In the genomic region with DNA sequence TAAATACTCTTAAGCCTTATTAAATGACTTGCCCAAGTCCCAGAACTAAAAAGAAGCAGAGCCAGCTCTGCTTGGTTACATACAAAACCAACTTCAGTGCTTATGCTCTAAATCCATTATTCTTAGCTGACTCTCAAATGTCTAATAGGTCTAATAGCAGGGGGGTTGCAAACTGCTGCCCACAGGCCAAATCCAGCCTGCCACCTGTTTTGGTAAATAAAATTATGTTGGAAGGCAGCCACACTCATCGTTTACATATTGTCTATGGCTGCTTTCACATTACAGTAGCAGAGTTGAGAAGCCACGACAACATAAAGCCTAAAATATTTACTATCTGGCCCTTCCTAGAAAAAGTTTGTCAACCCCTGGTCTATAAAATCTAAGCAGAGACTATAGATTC, we compare ENCODE assay signal across 14 cellular contexts.
DNase-seq lines count a peak whose midpoint lies in the region; ATAC-seq, FAIRE-seq and TF ChIP-seq lines count a peak whose summit lies in the region.
"Had no signal": no experiment of that assay in that cellular context is flagged by ENCODE, and none has a peak within 500 bp of the region (broad histone marks: within the 10 kb centered on the region; RNA-seq: fewer than 3 reads in every experiment).

No MANE protein-coding gene starts in this region.

- in situ Hi-C loops in HepG2 (cut with HindIII; ENCODE audit: extremely low pct_ligation_motif_present, low pct_unique_long_range_greater_than_20kb), result no loop called here

- H4K20me1 ChIP-seq in HepG2 (ENCODE audit: insufficient read depth, low read length), result no peaks in the 10 kb centered on the region

- H3K9me3 ChIP-seq in liver (ENCODE audit: control insufficient read depth in 4 of 4, low read length in 3 of 4) (no peaks in the 10 kb centered on the region), HepG2 (ENCODE audit: low read length) (no peaks in the 10 kb centered on the region), lower lobe of right lung (no peaks in the 10 kb centered on the region), vagina (no peaks in the 10 kb centered on the region)
- H3K9me3 ChIP-seq: colonic mucosa, suprapubic skin had no signal

- H3K4me1 ChIP-seq in liver (ENCODE audit: control insufficient read depth in 4 of 4, insufficient read depth in 4 of 4, low read length in 3 of 4) (peaks cover 4 to 25% (median 8%) of the 10 kb centered on the region in 4 donors), HepG2 (ENCODE audit: insufficient read depth, low read length) (peaks cover 10% of the 10 kb centered on the region), lower lobe of right lung (peaks cover 16% of the 10 kb centered on the region), vagina (peaks cover 11% of the 10 kb centered on the region)
- H3K4me1 ChIP-seq: colonic mucosa, suprapubic skin had no signal

- DNase-seq in HepG2 (ENCODE audit: low spot score), result no peak
- no peak for DNase-seq in activated B cell treated with CpG ODN at 0.5 μM for 24 hours
- no peak for DNase-seq in lower lobe of right lung
- DNase-seq in vagina (ENCODE audit: extremely low spot score in 2 of 2), result no peak
- no peak for DNase-seq in NCI-H2081 treated with DMSO at 0.1 percent for 48 hours (lab: John Stamatoyannopoulos, UW)
- DNase-seq: colonic mucosa, NCI-H1694 treated with DMSO at 0.1 percent for 48 hours had no signal

- peak overlapping the region; percentile 27 for H3K27ac Mint-ChIP-seq in activated B cell treated with CpG ODN at 0.5 μM for 24 hours

- no peaks in the 10 kb centered on the region for H3K27me3 Mint-ChIP-seq in activated B cell treated with CpG ODN at 0.5 μM for 24 hours

- ATAC-seq in HepG2 (no peak), activated B cell treated with CpG ODN at 0.5 μM for 24 hours (ENCODE audit: low read depth) (no peak), lower lobe of right lung (no peak), GM18868 (IDR thresholded peaks at IDR 0.05; ENCODE audit: unreplicated experiment) (no peak), HG03565 (IDR thresholded peaks at IDR 0.05; ENCODE audit: unreplicated experiment) (no peak)
- ATAC-seq: SK-N-SH treated with all-trans-retinoic acid at 6 μM for 48 hours had no signal

- H3K4me3 Mint-ChIP-seq in activated B cell treated with CpG ODN at 0.5 μM for 24 hours, result no peak overlapping the region

- 47% methylated on average over 2 of the region's 2 CpGs for WGBS in liver
- 20% methylated on average over 2 of the region's 2 CpGs for WGBS in HepG2 (ENCODE audit: low lambda C conversion rate)

- no peaks in the 10 kb centered on the region for H3K36me3 ChIP-seq in liver (ENCODE audit: control insufficient read depth in 4 of 4, insufficient read depth in 3 of 4, low read depth in 1 of 4, low read length in 3 of 4)
- no peaks in the 10 kb centered on the region for H3K36me3 ChIP-seq in HepG2 (replicated peaks in 1 of 2; ENCODE audit: control insufficient read depth in 1 of 2, insufficient read depth in 2 of 2, low read length in 2 of 2)
- H3K36me3 ChIP-seq in lower lobe of right lung, result no peaks in the 10 kb centered on the region
- no peaks in the 10 kb centered on the region for H3K36me3 ChIP-seq in vagina
- H3K36me3 ChIP-seq: colonic mucosa, suprapubic skin had no signal

- H3K9ac ChIP-seq in liver (ENCODE audit: low read depth in 1 of 2, low read length in 2 of 2), result no peak overlapping the region
- no peak overlapping the region for H3K9ac ChIP-seq in HepG2 (ENCODE audit: insufficient read depth, low read depth, low read length)
- H3K9ac ChIP-seq: KMS-11 had no signal

- BruUV-seq in HepG2 (replicated peaks; lab: Mats Ljungman, UMichigan), result no TSS peak

- CTCF ChIA-PET in HepG2 (lab: Yijun Ruan, JAX; ENCODE audit: low intra/inter-chr PET ratio, low total read pairs), result no interaction called here
- CTCF ChIA-PET in activated B cell treated with CpG ODN at 0.5 μM for 24 hours (lab: Charles Lee), result interaction anchor here (1.1 to 1.5 kb wide), 4 partner anchors 37 to 369 kb away, joined by 3 to 4 read pairs (median 4); a partner anchor contains a TSS

- H3K36me3 Mint-ChIP-seq in activated B cell treated with CpG ODN at 0.5 μM for 24 hours (ENCODE audit: low read depth), result no peaks in the 10 kb centered on the region
- H3K36me3 Mint-ChIP-seq: CD14-positive monocyte had no signal

- intact Hi-C loops in HepG2 (cut with micrococcal nuclease; ENCODE audit: unreplicated experiment) (no loop called here), activated B cell treated with CpG ODN at 0.5 μM for 24 hours (cut with micrococcal nuclease) (no loop called here), lower lobe of right lung (cut with DNase I) (no loop called here), vagina (cut with DNase I) (no loop called here)

- H3K27ac ChIP-seq in liver (ENCODE audit: low read depth in 1 of 2, low read length in 2 of 2) (peak overlapping the region; percentile 74 to 78), HepG2 (ENCODE audit: extremely low read length, insufficient read depth, low read length) (no peak overlapping the region), lower lobe of right lung (peak overlapping the region; percentile 43), vagina (peak overlapping the region; percentile 64)
- H3K27ac ChIP-seq: colonic mucosa, KMS-11, suprapubic skin had no signal

- TF ChIP-seq POLR2A in HepG2 (IDR thresholded peaks at IDR 0.05; ENCODE audit: insufficient read depth in 1 of 2, low read depth in 2 of 2, low read length in 2 of 2) (no peak), vagina (IDR thresholded peaks at IDR 0.05) (no peak)

- POLR2A ChIA-PET in HepG2 (lab: Yijun Ruan, JAX) (no interaction called here), activated B cell treated with CpG ODN at 0.5 μM for 24 hours (lab: Charles Lee) (interaction anchor here (0.9 to 1.5 kb wide), 2 partner anchors 87 to 88 kb away, joined by 3 to 6 read pairs; a partner anchor contains a TSS)

- H3K4me3 ChIP-seq in liver (ENCODE audit: low read depth in 1 of 3, low read length in 3 of 3) (no peak overlapping the region), HepG2 (replicated peaks in 1 of 3; ENCODE audit: insufficient read depth in 1 of 3, low read depth in 2 of 3, low read length in 3 of 3) (no peak overlapping the region), lower lobe of right lung (no peak overlapping the region), vagina (no peak overlapping the region)
- H3K4me3 ChIP-seq: colonic mucosa, suprapubic skin had no signal

- H3K9me3 Mint-ChIP-seq in activated B cell treated with CpG ODN at 0.5 μM for 24 hours, result no peaks in the 10 kb centered on the region

- peaks cover 9% of the 10 kb centered on the region for H3K4me1 Mint-ChIP-seq in activated B cell treated with CpG ODN at 0.5 μM for 24 hours

- FAIRE-seq in HepG2 (lab: Jason Lieb, UNC), result no peak

- H2AFZ ChIP-seq in HepG2 (ENCODE audit: low read length), result no peak overlapping the region

- H3K4me2 ChIP-seq in HepG2 (ENCODE audit: low read depth, low read length), result no peak overlapping the region
- H3K4me2 ChIP-seq: KMS-11 had no signal

- no peaks in the 10 kb centered on the region for H3K79me2 ChIP-seq in HepG2 (ENCODE audit: insufficient read depth, low read length)

- H3K27me3 ChIP-seq in liver (ENCODE audit: control insufficient read depth in 4 of 4, insufficient read depth in 4 of 4, low read length in 3 of 4) (no peaks in the 10 kb centered on the region), HepG2 (ENCODE audit: control insufficient read depth in 1 of 2, insufficient read depth in 2 of 2, low read length in 2 of 2) (no peaks in the 10 kb centered on the region), lower lobe of right lung (ENCODE audit: low read depth) (no peaks in the 10 kb centered on the region), vagina (no peaks in the 10 kb centered on the region)
- H3K27me3 ChIP-seq: colonic mucosa, suprapubic skin had no signal

- TF ChIP-seq RAD21 in liver (IDR thresholded peaks at IDR 0.05), result no peak
- no peak for TF ChIP-seq RAD21 in HepG2 (CRISPR knock-in tag; IDR thresholded peaks at IDR 0.05)

- TF ChIP-seq EP300 in HepG2 (IDR thresholded peaks at IDR 0.05; ENCODE audit: low read depth in 2 of 2, low read length in 2 of 2) (no peak), HepG2 (CRISPR knock-in tag; IDR thresholded peaks at IDR 0.05; ENCODE audit: borderline replicate concordance) (no peak)

- TF ChIP-seq CTCF in liver (IDR thresholded peaks at IDR 0.05; ENCODE audit: low read depth, low read length, missing input control), result no peak
- no peak for TF ChIP-seq CTCF in HepG2 (CRISPR knock-in tag; IDR thresholded peaks at IDR 0.05)
- no peak for TF ChIP-seq CTCF in activated B cell treated with CpG ODN at 0.5 μM for 24 hours (IDR thresholded peaks at IDR 0.05)
- TF ChIP-seq CTCF in lower lobe of right lung (IDR thresholded peaks at IDR 0.05), result no peak
- no peak for TF ChIP-seq CTCF in vagina (IDR thresholded peaks at IDR 0.05)

TF ChIP-seq in liver, 16 proteins besides CTCF, POLR2A, EP300 and RAD21:
- no peak for TF ChIP-seq SP1 (IDR thresholded peaks at IDR 0.05)
- no peak for TF ChIP-seq FOXA2 (IDR thresholded peaks at IDR 0.05)
- no peak for TF ChIP-seq GABPA (IDR thresholded peaks at IDR 0.05 in 1 of 2, conservative IDR thresholded peaks at IDR 0.05 in 1 of 2)
- no peak for TF ChIP-seq FOXA1 (IDR thresholded peaks at IDR 0.05)

TF ChIP-seq in HepG2, 621 proteins besides CTCF, POLR2A, EP300 and RAD21 (continues in another document):
- TF ChIP-seq, protein P1, sequence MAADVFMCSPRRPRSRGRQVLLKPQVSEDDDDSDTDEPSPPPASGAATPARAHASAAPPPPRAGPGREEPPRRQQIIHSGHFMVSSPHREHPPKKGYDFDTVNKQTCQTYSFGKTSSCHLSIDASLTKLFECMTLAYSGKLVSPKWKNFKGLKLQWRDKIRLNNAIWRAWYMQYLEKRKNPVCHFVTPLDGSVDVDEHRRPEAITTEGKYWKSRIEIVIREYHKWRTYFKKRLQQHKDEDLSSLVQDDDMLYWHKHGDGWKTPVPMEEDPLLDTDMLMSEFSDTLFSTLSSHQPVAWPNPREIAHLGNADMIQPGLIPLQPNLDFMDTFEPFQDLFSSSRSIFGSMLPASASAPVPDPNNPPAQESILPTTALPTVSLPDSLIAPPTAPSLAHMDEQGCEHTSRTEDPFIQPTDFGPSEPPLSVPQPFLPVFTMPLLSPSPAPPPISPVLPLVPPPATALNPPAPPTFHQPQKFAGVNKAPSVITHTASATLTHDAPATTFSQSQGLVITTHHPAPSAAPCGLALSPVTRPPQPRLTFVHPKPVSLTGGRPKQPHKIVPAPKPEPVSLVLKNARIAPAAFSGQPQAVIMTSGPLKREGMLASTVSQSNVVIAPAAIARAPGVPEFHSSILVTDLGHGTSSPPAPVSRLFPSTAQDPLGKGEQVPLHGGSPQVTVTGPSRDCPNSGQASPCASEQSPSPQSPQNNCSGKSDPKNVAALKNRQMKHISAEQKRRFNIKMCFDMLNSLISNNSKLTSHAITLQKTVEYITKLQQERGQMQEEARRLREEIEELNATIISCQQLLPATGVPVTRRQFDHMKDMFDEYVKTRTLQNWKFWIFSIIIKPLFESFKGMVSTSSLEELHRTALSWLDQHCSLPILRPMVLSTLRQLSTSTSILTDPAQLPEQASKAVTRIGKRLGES (CRISPR knock-in tag; IDR thresholded peaks at IDR 0.05; ENCODE audit: borderline replicate concordance), result no peak
- TF ChIP-seq JARID2 (CRISPR knock-in tag; IDR thresholded peaks at IDR 0.05; ENCODE audit: insufficient replicate concordance) (no peak), ZNF607 (CRISPR knock-in tag; IDR thresholded peaks at IDR 0.05; ENCODE audit: borderline replicate concordance) (no peak), ZNF460 (CRISPR knock-in tag; IDR thresholded peaks at IDR 0.05; ENCODE audit: borderline replicate concordance) (no peak)
